8 cellular contexts compared by ENCODE assay signal in the genomic region with DNA sequence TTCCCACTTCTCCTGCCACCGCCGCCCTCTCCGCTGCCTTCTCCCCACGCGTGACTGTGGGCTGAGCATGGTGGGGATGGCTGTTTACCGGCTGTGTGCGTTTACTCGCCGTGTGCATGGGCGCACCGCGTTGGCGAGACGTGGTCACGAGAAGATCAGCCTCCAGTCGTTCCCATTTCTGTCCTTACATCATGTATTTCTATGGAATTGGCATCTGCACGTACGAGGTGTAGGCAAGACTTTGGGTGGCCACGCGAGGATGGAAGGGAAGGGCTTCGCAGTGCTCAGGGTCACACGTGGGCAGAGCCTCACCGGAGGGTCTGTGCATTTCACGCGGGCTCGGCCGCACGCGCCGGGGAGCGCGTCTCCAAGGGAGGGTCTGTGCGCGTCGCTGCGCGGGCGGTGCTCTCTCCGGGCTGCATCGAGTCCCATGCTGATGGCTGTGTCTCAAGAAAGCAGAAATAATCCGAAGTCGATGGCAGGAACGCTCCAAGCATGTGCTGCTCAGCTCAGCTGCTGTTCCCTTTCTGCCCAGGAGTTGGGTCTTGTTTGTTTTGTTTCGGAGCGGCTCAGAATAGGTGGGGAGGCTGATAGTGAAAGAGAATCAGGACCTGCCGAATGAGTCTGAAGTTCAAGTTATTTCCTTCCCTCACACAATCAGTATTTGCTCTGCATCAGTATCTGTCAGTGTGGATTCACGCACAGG. TPM values are rescaled to one million over a fixed set of nuclear protein-coding genes. Genes with fewer than 3 reads are reported as not detected.
DNase-seq lines count a peak whose midpoint lies in the region; ATAC-seq, FAIRE-seq and TF ChIP-seq lines count a peak whose summit lies in the region.

No MANE protein-coding gene starts in this region.

- H3K4me2 ChIP-seq in IMR-90 (ENCODE audit: low read depth, low read length), result peak overlapping the region; percentile 99

- peak overlapping the region; percentile 37; the same call in 1 of the 2 replicates for H3K4ac ChIP-seq in IMR-90 (ENCODE audit: low read depth, low read length)

- no peak overlapping the region for H4K8ac ChIP-seq in IMR-90 (ENCODE audit: low read depth in 2 of 2, low read length in 2 of 2)

- no peak for TF ChIP-seq CTCF in IMR-90 (conservative IDR thresholded peaks at IDR 0.05; ENCODE audit: low read depth, low read length)
- no peak for TF ChIP-seq CTCF in WI38 (IDR thresholded peaks at IDR 0.05; ENCODE audit: low read depth, low read length)
- no peak for TF ChIP-seq CTCF in kidney (IDR thresholded peaks at IDR 0.05; ENCODE audit: borderline replicate concordance, extremely low read depth, insufficient read depth)

- no peak overlapping the region for H2BK5ac ChIP-seq in IMR-90 (ENCODE audit: low read depth, low read length, poor library complexity, severe bottlenecking)

- 0 out of 2 replicates have a peak overlapping the region, but pooled peaks have one; percentile 0 for H2AK5ac ChIP-seq in IMR-90 (ENCODE audit: low read depth, low read length)

- H3K23ac ChIP-seq in IMR-90 (ENCODE audit: low read depth, low read length), result peak overlapping the region; percentile 86

- H2AK9ac ChIP-seq in IMR-90 (replicated peaks; ENCODE audit: low read depth, low read length, poor library complexity), result peak overlapping the region; percentile 83

- H3K27ac ChIP-seq in IMR-90 (ENCODE audit: insufficient read depth, low read length) (peak overlapping the region; percentile 25; the same call in 1 of the 2 replicates), kidney (ENCODE audit: low read depth in 2 of 2, low read length in 2 of 2) (no peak overlapping the region)

- CTCF ChIA-PET in IMR-90 (lab: Yijun Ruan, JAX), result interaction anchor here (0.6 kb wide), 1 partner anchor 44 kb away, joined by 4 read pairs; no protein-coding TSS in a partner anchor

- POLR2A ChIA-PET in IMR-90 (lab: Charles Lee; ENCODE audit: unreplicated experiment), result no interaction called here

- H3K9ac ChIP-seq in IMR-90 (ENCODE audit: low read depth, low read length) (peak overlapping the region; percentile 49), kidney (ENCODE audit: low read length in 2 of 2) (peak overlapping the region; percentile 9 to 44)

- no peaks in the 10 kb centered on the region for H4K20me1 ChIP-seq in IMR-90 (ENCODE audit: insufficient read depth, low read length)

- 2% methylated on average over 18 of the region's 47 CpGs; no CpG with 5 or more reads in 1 of the 2 experiments for WGBS in IMR-90 (ENCODE audit: extremely low coverage in 2 of 2, insufficient read length in 1 of 2), 2 experiments

- H3K4me3 ChIP-seq in IMR-90 (ENCODE audit: insufficient read depth, low read depth, low read length) (peak overlapping the region; percentile 84), WI38 (ENCODE audit: low read depth, low read length) (peak overlapping the region; percentile 69), kidney (ENCODE audit: low read length in 2 of 2) (peak overlapping the region; percentile 73 to 84)

- no peak overlapping the region for H2BK20ac ChIP-seq in IMR-90 (ENCODE audit: low read depth, low read length)

- TF ChIP-seq RAD21 in IMR-90 (IDR thresholded peaks at IDR 0.05; ENCODE audit: low read length), result peak; percentile 29

- no peaks in the 10 kb centered on the region for H3K36me3 ChIP-seq in IMR-90 (ENCODE audit: control insufficient read depth, insufficient read depth, low read length)
- no peaks in the 10 kb centered on the region for H3K36me3 ChIP-seq in kidney (ENCODE audit: control insufficient read depth in 1 of 2, insufficient read depth in 2 of 2, low read length in 2 of 2)

- no peaks in the 10 kb centered on the region for H3K9me1 ChIP-seq in IMR-90 (ENCODE audit: insufficient read depth, low read length)

- BruUV-seq in IMR-90 (replicated peaks; lab: Mats Ljungman, UMichigan), result no TSS peak

- TF ChIP-seq POLR2A in IMR-90 (IDR thresholded peaks at IDR 0.05; ENCODE audit: low read depth, low read length), result no peak

- no peak for FAIRE-seq in kidney (lab: Jason Lieb, UNC)

- DNase-seq in NCI-H510A treated with DMSO at 0.1 percent for 48 hours (lab: John Stamatoyannopoulos, UW) (peak; percentile 29), NCI-H510A (lab: John Stamatoyannopoulos, UW) (no peak), IMR-90 (peak; percentile 45), kidney (peak; percentile 81), NCI-H1436 (lab: John Stamatoyannopoulos, UW) (no peak)
- peak; percentile 64 for DNase-seq in central memory CD4-positive, alpha-beta T cell
- peak in 2 of 3 donors; percentile 18 to 20 for DNase-seq in stimulated activated CD4-positive, alpha-beta T cell treated with anti-CD3 and anti-CD28 coated beads, Interleukin-12 subunit alpha, Interleukin-12 subunit beta, amount 100 ng/mL, for 48 hours (ENCODE audit: low read depth in 2 of 3, low spot score in 1 of 3)

- peak; percentile 40 for ATAC-seq in IMR-90 (ENCODE audit: low read depth)

- H3K56ac ChIP-seq in IMR-90 (ENCODE audit: extremely low read depth, insufficient read depth, low read length), result no peak overlapping the region

- no peak overlapping the region for H4K91ac ChIP-seq in IMR-90 (ENCODE audit: insufficient read depth, low read depth, low read length)

- no peaks in the 10 kb centered on the region for H3K9me3 ChIP-seq in IMR-90 (ENCODE audit: control insufficient read depth, insufficient read depth, low read length)
- no peaks in the 10 kb centered on the region for H3K9me3 ChIP-seq in kidney (ENCODE audit: control insufficient read depth in 1 of 2, low read length in 2 of 2)

- in situ Hi-C loops in IMR-90 (cut with MboI; ENCODE audit: low sequenced_read_pairs), result no loop called here

- dilution Hi-C loops in IMR-90 (cut with HindIII; ENCODE audit: low sequenced_read_pairs, unreplicated experiment), result no loop called here

- H3K27me3 ChIP-seq in IMR-90 (ENCODE audit: control insufficient read depth, insufficient read depth, low read length), result peaks cover 4% of the 10 kb centered on the region; the same call in 1 of the 2 replicates

- H2AFZ ChIP-seq in IMR-90 (replicated peaks; ENCODE audit: low read length, poor library complexity), result peak overlapping the region; percentile 88

- H3K79me1 ChIP-seq in IMR-90 (ENCODE audit: low read depth in 1 of 2, low read length in 2 of 2), result no peaks in the 10 kb centered on the region; a peak in 1 of 4 replicates

- no peak overlapping the region; the same call in 1 of the 2 replicates for H2BK120ac ChIP-seq in IMR-90 (ENCODE audit: low read depth, low read length)

- H4K5ac ChIP-seq in IMR-90 (ENCODE audit: low read depth, low read length), result no peak overlapping the region

- no peak overlapping the region for H2BK15ac ChIP-seq in IMR-90 (ENCODE audit: low read depth, low read length)

- H3K18ac ChIP-seq in IMR-90 (ENCODE audit: low read depth, low read length), result 0 out of 2 replicates have a peak overlapping the region, but pooled peaks have one; percentile 1

- intact Hi-C loops in IMR-90 (cut with micrococcal nuclease) (no loop called here), kidney (cut with DNase I) (no loop called here)

- H3K4me1 ChIP-seq in IMR-90 (ENCODE audit: control insufficient read depth, insufficient read depth, low read length) (no peaks in the 10 kb centered on the region), kidney (ENCODE audit: control insufficient read depth in 1 of 2, insufficient read depth in 1 of 2, low read depth in 1 of 2, low read length in 2 of 2) (peaks cover 0 to 15% of the 10 kb centered on the region in 2 donors)

- 0 out of 2 replicates have a peak overlapping the region, but pooled peaks have one; percentile 40 for H3K14ac ChIP-seq in IMR-90 (replicated peaks; ENCODE audit: low read depth, low read length)

TF ChIP-seq in IMR-90, 13 proteins besides CTCF, POLR2A, EP300 and RAD21:
- TF ChIP-seq CHD1 (IDR thresholded peaks at IDR 0.05; ENCODE audit: low read depth, low read length), result no peak
- peak; percentile 28; the same call in 1 of the 2 replicates for TF ChIP-seq BHLHE40 (IDR thresholded peaks at IDR 0.05; ENCODE audit: low read depth, low read length)

RNA-seq across cellular contexts. Expression of gene CAMK1D, which starts 1.0 kb away (rescaled TPM):
- total RNA-seq in IMR-90 (2012; rRNA removed), result 4.2 and 5.0 TPM in 2 replicates
- 4.1 and 5.3 TPM in 2 replicates for polyA plus RNA-seq in IMR-90 (2012; rRNA removed)
- 2.5 and 2.6 TPM in 2 replicates for polyA plus RNA-seq in IMR-90 (2012; cell fraction: cytosol; rRNA removed)
- 3.2 and 9.7 TPM in 2 replicates for polyA plus RNA-seq in IMR-90 (2012; cell fraction: nucleus; rRNA removed; ENCODE audit: low replicate concordance)
- total RNA-seq in kidney, result 13.7 TPM
- 1.1 TPM for polyA plus RNA-seq in kidney (ENCODE audit: insufficient read depth, low read depth, low replicate concordance)

Comparison
In these comparisons a context has a peak if more than half of its experiments do, and no peak if none do; other contexts are left out.
1. DNase-seq: peak in NCI-H510A treated with DMSO at 0.1 percent for 48 hours (single experiment), IMR-90 (single experiment), central memory CD4-positive, alpha-beta T cell (single experiment), kidney (single experiment) and stimulated activated CD4-positive, alpha-beta T cell treated with anti-CD3 and anti-CD28 coated beads, Interleukin-12 subunit alpha, Interleukin-12 subunit beta, amount 100 ng/mL, for 48 hours (2 of 3); none in NCI-H510A (single experiment) and NCI-H1436 (single experiment).
2. Peak in every context shown above with its lines, with median percentiles within 50 percentile points of each other: H3K4me3 ChIP-seq.